In genomic region chr18:54679318-54680149, GRCh38 we compare ENCODE assay signal across 8 cellular contexts.
DNase-seq lines count a peak whose midpoint lies in the region; ATAC-seq and TF ChIP-seq lines count a peak whose summit lies in the region.

No MANE protein-coding gene starts in this region.

- H3K27me3 ChIP-seq in Loucy (ENCODE audit: insufficient read depth, low read length, poor library complexity, severe bottlenecking) = no peaks in the 10 kb centered on the region
- no peaks in the 10 kb centered on the region for H3K27me3 ChIP-seq in prostate gland (replicated peaks; ENCODE audit: insufficient read depth)

- WGBS in prostate gland = 24% methylated on average over 4 of the region's 4 CpGs

- TF ChIP-seq CTCF in AG09319 (IDR thresholded peaks at IDR 0.05; ENCODE audit: low read depth, low read length) = peak; percentile 58
- peak; percentile 87 for TF ChIP-seq CTCF in Loucy (conservative IDR thresholded peaks at IDR 0.05; ENCODE audit: low read length)
- peak in 3 of 4 experiments; percentile 59 to 65 (median 62) for TF ChIP-seq CTCF in prostate gland (IDR thresholded peaks at IDR 0.05)

- H3F3A ChIP-seq in Loucy (ENCODE audit: low read depth) = no peaks in the 10 kb centered on the region

- no peaks in the 10 kb centered on the region for H4K20me1 ChIP-seq in Loucy (ENCODE audit: insufficient read depth, low read length, poor library complexity, severe bottlenecking)

- intact Hi-C loops in prostate gland (cut with DNase I) = loop anchor here (5.0 to 10.0 kb wide), 2 partner anchors 285 to 303 kb away; no protein-coding TSS in a partner anchor

- DNase-seq in AG09319 (ENCODE audit: extremely low read depth, low read depth) = peak; percentile 48
- DNase-seq in fibroblast of the conjunctiva (ENCODE audit: low read depth) = peak; percentile 81
- DNase-seq in prostate gland (ENCODE audit: low spot score) = peak; percentile 39
- no peak for DNase-seq in activated gamma-delta T cell treated with Interleukin-2 at 50 U/mL for 16 hours

- no peak overlapping the region for H3K9ac ChIP-seq in Loucy (ENCODE audit: low read depth, low read length, poor library complexity, severe bottlenecking)

- H3K4me2 ChIP-seq in Loucy (ENCODE audit: low read depth, low read length, poor library complexity, severe bottlenecking) = no peak overlapping the region

- H3K36me3 ChIP-seq in Loucy (ENCODE audit: insufficient read depth, low read length) (no peaks in the 10 kb centered on the region), prostate gland (no peaks in the 10 kb centered on the region)

- H3K79me2 ChIP-seq in Loucy (ENCODE audit: insufficient read depth, low read length) = no peaks in the 10 kb centered on the region

- ATAC-seq in GM18511 (IDR thresholded peaks at IDR 0.05; ENCODE audit: unreplicated experiment) = peak; percentile 62
- ATAC-seq in SK-N-SH treated with all-trans-retinoic acid at 6 μM for 48 hours = peak; percentile 99
- ATAC-seq in HG02870 (IDR thresholded peaks at IDR 0.05; ENCODE audit: unreplicated experiment) = no peak

- no peak for TF ChIP-seq POLR2A in prostate gland (IDR thresholded peaks at IDR 0.05)

- H3K27ac ChIP-seq in prostate gland = no peak overlapping the region

- H3K4me3 ChIP-seq in Loucy (ENCODE audit: low read length, poor library complexity, severe bottlenecking) (no peak overlapping the region), prostate gland (no peak overlapping the region)

- no peaks in the 10 kb centered on the region for H3K9me2 ChIP-seq in Loucy (replicated peaks; ENCODE audit: low read depth, low read length)

- H3K4me1 ChIP-seq in Loucy (ENCODE audit: insufficient read depth, low read length, poor library complexity, severe bottlenecking) (peaks cover 8% of the 10 kb centered on the region), prostate gland (replicated peaks) (no peaks in the 10 kb centered on the region)

- no peak overlapping the region for H2AFZ ChIP-seq in Loucy (ENCODE audit: low read length)

- H3K9me3 ChIP-seq in Loucy (ENCODE audit: insufficient read depth, low read depth, low read length) (no peaks in the 10 kb centered on the region), prostate gland (no peaks in the 10 kb centered on the region)

TF ChIP-seq in SK-N-SH treated with all-trans-retinoic acid at 6 μM for 48 hours, 23 proteins besides CTCF, POLR2A, EP300 and RAD21:
- TF ChIP-seq GLIS3 (CRISPR knock-in tag; IDR thresholded peaks at IDR 0.05) = no peak
- TF ChIP-seq ZNF70 (CRISPR knock-in tag; IDR thresholded peaks at IDR 0.05) = peak; percentile 57; the same call in 1 of the 2 replicates
- TF ChIP-seq OSR1 (CRISPR knock-in tag; IDR thresholded peaks at IDR 0.05) = no peak
